22 cellular contexts compared by ENCODE assay signal in the genomic region with DNA sequence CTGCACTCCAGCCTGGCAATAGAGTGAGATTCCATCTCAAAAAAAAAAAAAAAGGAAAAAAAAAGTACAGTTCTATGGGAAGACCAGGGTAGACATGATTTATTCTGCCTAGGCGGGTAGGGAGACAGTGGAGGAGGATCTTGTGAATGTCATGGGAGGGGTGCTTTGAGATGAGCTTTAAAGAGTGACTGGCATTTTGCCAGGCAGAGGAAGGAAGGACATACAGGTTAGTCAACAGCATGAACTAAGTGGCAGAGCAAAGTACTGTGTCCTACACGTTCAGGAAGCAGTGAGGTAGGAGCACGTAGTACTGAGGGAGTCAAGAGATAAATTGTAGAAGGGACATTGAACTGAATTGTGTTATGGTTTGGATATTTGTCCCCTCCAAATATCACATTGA.
"Had no signal": no experiment of that assay in that cellular context is flagged by ENCODE, and none has a peak within 500 bp of the region (broad histone marks: within the 10 kb centered on the region; RNA-seq: fewer than 3 reads in every experiment).

No MANE protein-coding gene starts in this region.

- H3K27me3 ChIP-seq: esophagus squamous epithelium, gastrocnemius medialis, neural progenitor cell, spleen, upper lobe of left lung had no signal

- H3K4me1 ChIP-seq: esophagus squamous epithelium, gastrocnemius medialis, neural progenitor cell, spleen, upper lobe of left lung had no signal

- FAIRE-seq: bronchial epithelial cell had no signal

- H3K36me3 ChIP-seq: esophagus squamous epithelium, gastrocnemius medialis, neural progenitor cell, spleen, upper lobe of left lung had no signal

- DNase-seq: activated CD4-positive, alpha-beta memory T cell treated with anti-CD3 and anti-CD28 coated beads for 36 hours; activated CD4-positive, alpha-beta T cell treated with anti-CD3 and anti-CD28 coated beads for 48 hours; activated effector memory CD4-positive, alpha-beta T cell treated with anti-CD3 and anti-CD28 coated beads, Interleukin-2, amount 50 U/mL, for 16 hours; activated naive CD4-positive, alpha-beta T cell treated with anti-CD3 and anti-CD28 coated beads, Interleukin-2, amount 10 ng/mL, durations not matched to agents 7 days and 5 days; activated T-cell treated with anti-CD3 and anti-CD28 coated beads, Interleukin-2, amount 50 U/mL, for 72 hours; amygdala; endodermal cell; esophagus squamous epithelium; gastrocnemius medialis; hippocampal formation; kidney glomerular epithelial cell; left ventricle myocardium superior; mammary epithelial cell; naive thymus-derived CD8-positive, alpha-beta T cell; posterior cingulate gyrus; spleen; stimulated activated CD4-positive, alpha-beta T cell treated with anti-CD3 and anti-CD28 coated beads, Interleukin-4, amount 100 ng/mL, for 1 hour; stimulated activated naive CD4-positive, alpha-beta T cell treated with Interleukin-2 at 50 U/mL for 16 hours had no signal

- H3K4me2 ChIP-seq: neural progenitor cell had no signal

- H3K9me3 ChIP-seq: esophagus squamous epithelium, gastrocnemius medialis, upper lobe of left lung had no signal

- H3K4me3 ChIP-seq: coronary artery, esophagus squamous epithelium, gastrocnemius medialis, neural progenitor cell, spleen, upper lobe of left lung had no signal

- H2AFZ ChIP-seq: neural progenitor cell had no signal

- ATAC-seq: activated T-cell treated with anti-CD3 and anti-CD28 coated beads, Interleukin-2, amount 50 U/mL, for 72 hours; gastrocnemius medialis; left ventricle myocardium superior; naive thymus-derived CD8-positive, alpha-beta T cell had no signal

- H3K9ac ChIP-seq: neural progenitor cell had no signal

- H3K27ac ChIP-seq: coronary artery, esophagus squamous epithelium, gastrocnemius medialis, neural progenitor cell, spleen, upper lobe of left lung had no signal
